34 cellular contexts compared by ENCODE assay signal in the genomic region with DNA sequence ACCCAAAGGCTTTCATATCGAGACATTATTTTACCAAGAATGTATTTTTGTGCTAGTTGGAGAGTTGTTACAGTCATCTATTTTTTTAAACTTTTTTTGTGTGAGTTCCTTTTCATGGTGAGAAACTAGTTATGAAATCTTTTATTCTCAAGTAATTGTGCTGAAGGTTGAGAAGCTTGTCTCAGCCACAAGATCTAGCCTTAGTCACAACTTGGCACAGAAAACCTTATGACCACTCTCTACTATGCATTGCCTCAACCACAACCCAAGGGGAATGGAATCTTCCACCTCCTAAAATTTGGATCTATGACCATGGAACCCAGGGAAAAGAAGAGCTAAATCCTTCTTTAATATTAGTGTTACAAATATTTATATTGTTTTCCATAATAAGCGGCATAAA. TPM values are rescaled to one million over a fixed set of nuclear protein-coding genes. Genes with fewer than 3 reads are reported as not detected.
A peak's percentile ranks its signal among the peaks of the same experiment; 100 is the strongest.
DNase-seq lines count a peak whose midpoint lies in the region; ATAC-seq lines count a peak whose summit lies in the region.
"Had no signal": no experiment of that assay in that cellular context is flagged by ENCODE, and none has a peak within 500 bp of the region (broad histone marks: within the 10 kb centered on the region; RNA-seq: fewer than 3 reads in every experiment).

No MANE protein-coding gene starts in this region.

- H3K27me3 ChIP-seq in adipocyte (replicated peaks; ENCODE audit: control insufficient read depth, insufficient read depth, low read length): no peaks in the 10 kb centered on the region
- H3K27me3 ChIP-seq: BE2C, gastroesophageal sphincter, hepatocyte, neural progenitor cell, right atrium auricular region, uterus had no signal

- peaks cover 29% of the 10 kb centered on the region for H3K4me1 ChIP-seq in adipocyte (ENCODE audit: control insufficient read depth, insufficient read depth, low read length)
- H3K4me1 ChIP-seq: gastroesophageal sphincter, right atrium auricular region, uterus had no signal

- H3K4me3 ChIP-seq in adipocyte (ENCODE audit: low read length): peak overlapping the region; percentile 35
- H3K4me3 ChIP-seq: gastroesophageal sphincter, GM12878, HAP-1, hepatocyte, neural progenitor cell, right atrium auricular region, smooth muscle cell, thoracic aorta, uterus had no signal

- DNase-seq in A172 (ENCODE audit: low spot score) (peak; percentile 2), HS-27A (ENCODE audit: low read depth) (peak; percentile 35), adipocyte (ENCODE audit: low read depth) (peak; percentile 54), fibroblast of peridontal ligament (ENCODE audit: extremely low read depth) (peak; percentile 43), mucosa of gallbladder (ENCODE audit: low spot score) (no peak), nucleus accumbens (lab: John Stamatoyannopoulos, UW) (no peak), mesenteric fat pad (ENCODE audit: low spot score) (no peak)
- DNase-seq: activated CD4-positive, alpha-beta T cell treated with anti-CD3 and anti-CD28 coated beads for 36 hours; activated CD8-positive, alpha-beta T cell treated with anti-CD3 and anti-CD28 coated beads, Interleukin-2, amount 10 ng/mL, durations not matched to agents 7 days and 5 days; activated T-cell treated with anti-CD3 and anti-CD28 coated beads for 4 hours; aorta; BE2C; CD8-positive, alpha-beta memory T cell; central memory CD4-positive, alpha-beta T cell; cortex of kidney; Kasumi-1; NCI-H1694; NCI-H446 treated with DMSO at 0.1 percent for 48 hours; NCI-H82; stimulated activated naive CD4-positive, alpha-beta T cell treated with Interleukin-2 at 50 U/mL for 16 hours; uterus had no signal

- no peaks in the 10 kb centered on the region for H3K9me3 ChIP-seq in adipocyte (ENCODE audit: control insufficient read depth, low read length)
- H3K9me3 ChIP-seq: BE2C, gastroesophageal sphincter, HAP-1, right atrium auricular region, thoracic aorta, uterus had no signal

- H3K36me3 ChIP-seq in adipocyte (ENCODE audit: control insufficient read depth, insufficient read depth, low read length, severe bottlenecking): no peaks in the 10 kb centered on the region
- H3K36me3 ChIP-seq: gastroesophageal sphincter, HAP-1, neural progenitor cell, right atrium auricular region, thoracic aorta, uterus had no signal

- no peak for ATAC-seq in GM19455 (IDR thresholded peaks at IDR 0.05; ENCODE audit: unreplicated experiment)
- ATAC-seq: activated CD4-positive, alpha-beta T cell treated with anti-CD3 and anti-CD28 coated beads for 36 hours; activated CD8-positive, alpha-beta T cell treated with anti-CD3 and anti-CD28 coated beads, Interleukin-2, amount 10 ng/mL, durations not matched to agents 7 days and 5 days; activated naive CD4-positive, alpha-beta T cell treated with anti-CD3 and anti-CD28 coated beads, Interleukin-2, amount 50 U/mL, for 72 hours; gastroesophageal sphincter; GM12878; left lobe of liver had no signal

- peak overlapping the region; percentile 65 for H3K9ac ChIP-seq in adipocyte (ENCODE audit: low read length)
- H3K9ac ChIP-seq: neural progenitor cell had no signal

RNA-seq across cellular contexts. Expression of a gene that starts 58.5 kb away (rescaled TPM):
- total RNA-seq in A172 (2014; rRNA removed; shearing (Covaris generic)): not detected in 2 replicates
- total RNA-seq in mucosa of gallbladder: 0.26 TPM
- not detected for total RNA-seq in mesenteric fat pad
- total RNA-seq: activated CD4-positive, alpha-beta T cell treated with anti-CD3 and anti-CD28 coated beads for 36 hours; activated CD8-positive, alpha-beta T cell treated with anti-CD3 and anti-CD28 coated beads, Interleukin-2, amount 10 ng/mL, durations not matched to agents 7 days and 5 days; activated naive CD4-positive, alpha-beta T cell treated with anti-CD3 and anti-CD28 coated beads, Interleukin-2, amount 50 U/mL, for 72 hours; activated T-helper 2 cell treated with anti-CD3 and anti-CD28 coated beads, Interferon-gamma antibody, Interleukin-2, Interleukin-4, amounts not matched to agents 10 μg/mL and 5 μg/mL and 100 μg/mL, durations not matched to agents 14 hours and 24 hours and 36 hours; aorta; CD8-positive, alpha-beta memory T cell; GM12878; left lobe of liver; right atrium auricular region; RPMI7951; thoracic aorta had no signal

Comparison
In these comparisons a context has a peak if more than half of its experiments do, and no peak if none do; other contexts are left out.
1. DNase-seq: peak in A172 (single experiment), HS-27A (single experiment), adipocyte (single experiment) and fibroblast of peridontal ligament (single experiment); none in mucosa of gallbladder (single experiment), nucleus accumbens (0 of 56) and mesenteric fat pad (single experiment).